Comparison of ENCODE assay signal across 21 cellular contexts in the genomic region with DNA sequence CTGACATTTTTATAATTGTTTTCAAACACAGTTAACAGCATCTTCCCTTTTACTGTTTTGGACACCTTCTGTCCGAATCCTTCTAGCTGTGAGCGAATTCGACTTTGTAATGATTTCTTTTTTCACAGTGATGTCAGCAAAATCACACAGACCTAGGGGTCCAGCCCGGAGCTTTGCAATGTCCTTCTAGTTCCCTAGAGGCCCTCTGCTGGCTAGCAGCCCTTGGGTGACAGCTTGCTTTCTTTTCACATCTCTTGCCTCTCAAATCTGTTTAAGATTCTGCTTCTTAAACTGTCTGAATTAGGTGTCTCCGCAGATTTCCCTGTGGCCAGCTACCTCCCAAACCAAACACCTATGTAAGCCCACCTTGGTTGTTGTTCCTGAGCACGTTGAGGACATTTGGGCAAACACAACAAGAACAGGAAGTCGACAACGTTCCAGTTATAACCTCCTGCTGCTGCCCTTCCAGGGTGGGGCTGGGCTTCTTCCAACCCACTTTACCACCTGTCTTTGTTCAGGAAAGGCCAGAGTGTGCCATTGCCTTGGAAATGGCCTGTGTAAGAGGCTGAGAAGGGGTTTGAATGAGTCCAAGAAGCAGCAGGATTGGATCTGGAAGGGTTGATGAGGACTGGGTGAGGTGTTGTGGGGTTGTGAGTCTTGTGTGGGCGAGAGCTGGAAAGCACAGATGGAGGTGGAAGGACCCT.
A peak's percentile ranks its signal among the peaks of the same experiment; 100 is the strongest.
DNase-seq lines count a peak whose midpoint lies in the region; ATAC-seq and TF ChIP-seq lines count a peak whose summit lies in the region.
"Had no signal": no experiment of that assay in that cellular context is flagged by ENCODE, and none has a peak within 500 bp of the region (broad histone marks: within the 10 kb centered on the region; RNA-seq: fewer than 3 reads in every experiment).

No MANE protein-coding gene starts in this region.

- CTCF ChIA-PET in activated CD8-positive, alpha-beta T cell treated with anti-CD3 and anti-CD28 coated beads, Interleukin-2, amount 10 ng/mL, durations not matched to agents 7 days and 5 days (lab: Charles Lee) = interaction anchor here (1.4 kb wide), 1 partner anchor 15 kb away, joined by 3 read pairs; no protein-coding TSS in a partner anchor

- H2AFZ ChIP-seq in Karpas-422 (ENCODE audit: low read length) = no peak overlapping the region
- H2AFZ ChIP-seq: neural progenitor cell had no signal

- H3K36me3 Mint-ChIP-seq in activated CD8-positive, alpha-beta T cell treated with anti-CD3 and anti-CD28 coated beads, Interleukin-2, amount 10 ng/mL, durations not matched to agents 7 days and 5 days (ENCODE audit: low read depth) = no peaks in the 10 kb centered on the region
- no peaks in the 10 kb centered on the region for H3K36me3 Mint-ChIP-seq in activated T-helper 17 cell treated with anti-CD3 and anti-CD28 coated beads, Interleukin-2, amount 50 U/mL, for 72 hours (ENCODE audit: low read depth)
- H3K36me3 Mint-ChIP-seq: CD14-positive monocyte; immature natural killer cell; neural progenitor cell; stimulated activated memory B cell treated with anti-CD40 and anti-IgM and Interleukin-4, amounts not matched to agents 10 μg/mL and 1 μg/mL and 100 μg/mL, for 72 hours had no signal

- no peak overlapping the region for H3K4me3 Mint-ChIP-seq in activated CD8-positive, alpha-beta T cell treated with anti-CD3 and anti-CD28 coated beads, Interleukin-2, amount 10 ng/mL, durations not matched to agents 7 days and 5 days
- H3K4me3 Mint-ChIP-seq in activated T-helper 17 cell treated with anti-CD3 and anti-CD28 coated beads, Interleukin-2, amount 50 U/mL, for 72 hours = no peak overlapping the region
- H3K4me3 Mint-ChIP-seq: activated CD4-positive, alpha-beta T cell treated with anti-CD3 and anti-CD28 coated beads, Interleukin-2, amount 10 ng/mL, durations not matched to agents 7 days and 5 days; CD14-positive monocyte; dendritic cell treated with granulocyte-macrophage colony-stimulating factor and Interleukin-4, amounts not matched to agents 40 ng/mL and 50 ng/mL, for 4 days; immature natural killer cell; neural progenitor cell; stimulated activated memory B cell treated with anti-CD40 and anti-IgM and Interleukin-4, amounts not matched to agents 10 μg/mL and 1 μg/mL and 100 μg/mL, for 72 hours had no signal

- no peaks in the 10 kb centered on the region for H3K9me3 Mint-ChIP-seq in activated CD8-positive, alpha-beta T cell treated with anti-CD3 and anti-CD28 coated beads, Interleukin-2, amount 10 ng/mL, durations not matched to agents 7 days and 5 days (ENCODE audit: insufficient read depth)
- no peaks in the 10 kb centered on the region for H3K9me3 Mint-ChIP-seq in activated T-helper 17 cell treated with anti-CD3 and anti-CD28 coated beads, Interleukin-2, amount 50 U/mL, for 72 hours
- H3K9me3 Mint-ChIP-seq: activated CD4-positive, alpha-beta T cell treated with anti-CD3 and anti-CD28 coated beads, Interleukin-2, amount 10 ng/mL, durations not matched to agents 7 days and 5 days; CD14-positive monocyte; dendritic cell treated with granulocyte-macrophage colony-stimulating factor and Interleukin-4, amounts not matched to agents 40 ng/mL and 50 ng/mL, for 4 days; neural progenitor cell; stimulated activated memory B cell treated with anti-CD40 and anti-IgM and Interleukin-4, amounts not matched to agents 10 μg/mL and 1 μg/mL and 100 μg/mL, for 72 hours had no signal

- no peak overlapping the region for H3K4me2 ChIP-seq in Karpas-422 (ENCODE audit: low read depth, low read length, poor library complexity, severe bottlenecking)
- H3K4me2 ChIP-seq: KMS-11, neural progenitor cell had no signal

- peaks cover 3% of the 10 kb centered on the region for H3K27me3 Mint-ChIP-seq in activated CD8-positive, alpha-beta T cell treated with anti-CD3 and anti-CD28 coated beads, Interleukin-2, amount 10 ng/mL, durations not matched to agents 7 days and 5 days (ENCODE audit: low read depth)
- peaks cover 23% of the 10 kb centered on the region for H3K27me3 Mint-ChIP-seq in activated T-helper 17 cell treated with anti-CD3 and anti-CD28 coated beads, Interleukin-2, amount 50 U/mL, for 72 hours

- 0 out of 2 replicates have a peak, but pooled peaks cover 3% of the 10 kb centered on the region for H4K20me1 ChIP-seq in Karpas-422 (ENCODE audit: insufficient read depth, low read depth, low read length)

- no peak overlapping the region for H3K27ac Mint-ChIP-seq in activated CD8-positive, alpha-beta T cell treated with anti-CD3 and anti-CD28 coated beads, Interleukin-2, amount 10 ng/mL, durations not matched to agents 7 days and 5 days
- H3K27ac Mint-ChIP-seq in activated T-helper 17 cell treated with anti-CD3 and anti-CD28 coated beads, Interleukin-2, amount 50 U/mL, for 72 hours = no peak overlapping the region
- H3K27ac Mint-ChIP-seq: activated CD4-positive, alpha-beta T cell treated with anti-CD3 and anti-CD28 coated beads, Interleukin-2, amount 10 ng/mL, durations not matched to agents 7 days and 5 days; dendritic cell treated with granulocyte-macrophage colony-stimulating factor and Interleukin-4, amounts not matched to agents 40 ng/mL and 50 ng/mL, for 4 days; immature natural killer cell; neural progenitor cell; stimulated activated memory B cell treated with anti-CD40 and anti-IgM and Interleukin-4, amounts not matched to agents 10 μg/mL and 1 μg/mL and 100 μg/mL, for 72 hours had no signal

- no peaks in the 10 kb centered on the region for H3K9me2 ChIP-seq in Karpas-422 (replicated peaks; ENCODE audit: insufficient read depth, low read length)

- DNase-seq in Karpas-422 (peak; percentile 37), NCI-H2196 (lab: John Stamatoyannopoulos, UW; ENCODE audit: unreplicated experiment) (peak; percentile 45), WERI-Rb-1 (peak; percentile 74), left ventricle myocardium inferior (no peak)
- DNase-seq in activated CD8-positive, alpha-beta T cell treated with anti-CD3 and anti-CD28 coated beads, Interleukin-2, amount 10 ng/mL, durations not matched to agents 7 days and 5 days = no peak
- DNase-seq: activated CD4-positive, alpha-beta T cell treated with anti-CD3 and anti-CD28 coated beads, Interleukin-2, amount 10 ng/mL, durations not matched to agents 7 days and 5 days; DND-41; immature natural killer cell; NCI-H1436; NCI-H69; testis had no signal

- H3K9ac ChIP-seq in Karpas-422 (ENCODE audit: low read length) = no peak overlapping the region
- H3K9ac ChIP-seq: KMS-11, neural progenitor cell had no signal

- no peaks in the 10 kb centered on the region for H3K79me2 ChIP-seq in Karpas-422 (ENCODE audit: low read length)

- intact Hi-C loops in left ventricle myocardium inferior (cut with micrococcal nuclease) = no loop called here

- no peaks in the 10 kb centered on the region for H3K4me1 Mint-ChIP-seq in activated CD8-positive, alpha-beta T cell treated with anti-CD3 and anti-CD28 coated beads, Interleukin-2, amount 10 ng/mL, durations not matched to agents 7 days and 5 days (ENCODE audit: low read depth)
- no peaks in the 10 kb centered on the region for H3K4me1 Mint-ChIP-seq in activated T-helper 17 cell treated with anti-CD3 and anti-CD28 coated beads, Interleukin-2, amount 50 U/mL, for 72 hours
- H3K4me1 Mint-ChIP-seq: activated CD4-positive, alpha-beta T cell treated with anti-CD3 and anti-CD28 coated beads, Interleukin-2, amount 10 ng/mL, durations not matched to agents 7 days and 5 days; CD14-positive monocyte; immature natural killer cell; stimulated activated memory B cell treated with anti-CD40 and anti-IgM and Interleukin-4, amounts not matched to agents 10 μg/mL and 1 μg/mL and 100 μg/mL, for 72 hours had no signal

- H3K4me3 ChIP-seq in Karpas-422 (ENCODE audit: low read length) (no peak overlapping the region), WERI-Rb-1 (ENCODE audit: low read depth, low read length) (no peak overlapping the region), left ventricle myocardium inferior (no peak overlapping the region)
- H3K4me3 ChIP-seq: neural progenitor cell, prostate gland, SJCRH30, testis had no signal

- H3K4me1 ChIP-seq in Karpas-422 (ENCODE audit: low read length) = no peaks in the 10 kb centered on the region
- no peaks in the 10 kb centered on the region for H3K4me1 ChIP-seq in left ventricle myocardium inferior
- H3K4me1 ChIP-seq: neural progenitor cell, prostate gland, SJCRH30, testis had no signal

- H3K36me3 ChIP-seq in Karpas-422 (ENCODE audit: insufficient read depth, low read length) (no peaks in the 10 kb centered on the region), WERI-Rb-1 (no peaks in the 10 kb centered on the region), left ventricle myocardium inferior (no peaks in the 10 kb centered on the region)
- H3K36me3 ChIP-seq: neural progenitor cell, prostate gland, SJCRH30 had no signal

- no peaks in the 10 kb centered on the region for H3K27me3 ChIP-seq in Karpas-422 (ENCODE audit: low read length)
- H3K27me3 ChIP-seq in WERI-Rb-1 (ENCODE audit: insufficient read depth, low read depth, severe bottlenecking) = no peaks in the 10 kb centered on the region
- peaks cover 82% of the 10 kb centered on the region for H3K27me3 ChIP-seq in left ventricle myocardium inferior (ENCODE audit: low read depth)
- H3K27me3 ChIP-seq: neural progenitor cell, testis had no signal

- ATAC-seq in activated CD8-positive, alpha-beta T cell treated with anti-CD3 and anti-CD28 coated beads, Interleukin-2, amount 10 ng/mL, durations not matched to agents 7 days and 5 days = no peak
- no peak for ATAC-seq in activated T-helper 17 cell treated with anti-CD3 and anti-CD28 coated beads, Interleukin-2, amount 50 U/mL, for 72 hours (replicated peaks)
- ATAC-seq in HG03135 (IDR thresholded peaks at IDR 0.05; ENCODE audit: unreplicated experiment) = no peak
- ATAC-seq: stimulated activated memory B cell treated with anti-CD40 and anti-IgM and Interleukin-4, amounts not matched to agents 10 μg/mL and 1 μg/mL and 100 μg/mL, for 72 hours had no signal

- H3K27ac ChIP-seq in C4-2B (peak overlapping the region; percentile 77), Karpas-422 (ENCODE audit: low read length) (no peak overlapping the region), WERI-Rb-1 (peak overlapping the region; percentile 74), left ventricle myocardium inferior (replicated peaks) (no peak overlapping the region)
- H3K27ac ChIP-seq: KMS-11, neural progenitor cell, prostate gland, SJCRH30, testis had no signal

- H3K9me3 ChIP-seq in Karpas-422 (ENCODE audit: low read length) (no peaks in the 10 kb centered on the region), WERI-Rb-1 (ENCODE audit: severe bottlenecking) (no peaks in the 10 kb centered on the region), left ventricle myocardium inferior (replicated peaks) (no peaks in the 10 kb centered on the region)
- H3K9me3 ChIP-seq: prostate gland, SJCRH30, testis had no signal

- peak; percentile 51 for TF ChIP-seq CTCF in C4-2B (conservative IDR thresholded peaks at IDR 0.05)
- TF ChIP-seq CTCF in WERI-Rb-1 (IDR thresholded peaks at IDR 0.05; ENCODE audit: low read depth, low read length) = peak; percentile 76
- no peak for TF ChIP-seq CTCF in left ventricle myocardium inferior (IDR thresholded peaks at IDR 0.05; ENCODE audit: borderline replicate concordance)

- POLR2A ChIA-PET in activated CD8-positive, alpha-beta T cell treated with anti-CD3 and anti-CD28 coated beads, Interleukin-2, amount 10 ng/mL, durations not matched to agents 7 days and 5 days (lab: Charles Lee) = no interaction called here

Comparison
In these comparisons a context has a peak if more than half of its experiments do, and no peak if none do; other contexts are left out.
1. H3K27ac ChIP-seq: peak in C4-2B (single experiment) and WERI-Rb-1 (single experiment); none in Karpas-422 (single experiment) and left ventricle myocardium inferior (single experiment).
2. DNase-seq: peak in Karpas-422 (single experiment), NCI-H2196 (single experiment) and WERI-Rb-1 (single experiment); none in activated CD8-positive, alpha-beta T cell treated with anti-CD3 and anti-CD28 coated beads, Interleukin-2, amount 10 ng/mL, durations not matched to agents 7 days and 5 days (single experiment) and left ventricle myocardium inferior (single experiment).